34 cellular contexts compared by ENCODE assay signal in genomic region chr10:68804692-68805091, GRCh38. TPM values are rescaled to one million over a fixed set of nuclear protein-coding genes. Genes with fewer than 3 reads are reported as not detected.
"Had no signal": no experiment of that assay in that cellular context is flagged by ENCODE, and none has a peak within 500 bp of the region (broad histone marks: within the 10 kb centered on the region; RNA-seq: fewer than 3 reads in every experiment).

No MANE protein-coding gene starts in this region.

- H3K36me3 ChIP-seq: adrenal gland, ascending aorta, brain microvascular endothelial cell, breast epithelium, cardiac muscle cell had no signal

- H3K4me3 ChIP-seq: adrenal gland, ascending aorta, body of pancreas, breast epithelium, cardiac muscle cell had no signal

- H3K9me3 ChIP-seq: adrenal gland, ascending aorta, body of pancreas, breast epithelium had no signal

- H3K27ac ChIP-seq: adrenal gland, ascending aorta, body of pancreas, brain microvascular endothelial cell, breast epithelium, cardiac muscle cell had no signal

- H3K4me1 ChIP-seq: adrenal gland, ascending aorta, body of pancreas, breast epithelium had no signal

- DNase-seq: activated effector memory CD4-positive, alpha-beta T cell treated with anti-CD3 and anti-CD28 coated beads, Interleukin-2, amount 50 U/mL, for 16 hours; activated effector memory CD4-positive, alpha-beta T cell treated with Interleukin-2 at 50 U/mL for 16 hours; activated gamma-delta T cell; activated gamma-delta T cell treated with Interleukin-2 at 50 U/mL for 16 hours; activated naive CD4-positive, alpha-beta T cell; activated naive CD4-positive, alpha-beta T cell treated with anti-CD3 and anti-CD28 coated beads for 36 hours; activated naive CD4-positive, alpha-beta T cell treated with anti-CD3 and anti-CD28 coated beads, Interleukin-2, amount 10 ng/mL, durations not matched to agents 7 days and 5 days; activated naive CD4-positive, alpha-beta T cell treated with anti-CD3 and anti-CD28 coated beads, Interleukin-2, amount 50 U/mL, for 16 hours; activated naive CD4-positive, alpha-beta T cell treated with Interleukin-2 at 50 U/mL for 16 hours; activated naive CD8-positive, alpha-beta T cell treated with anti-CD3 and anti-CD28 coated beads for 36 hours; activated naive CD8-positive, alpha-beta T cell treated with anti-CD3 and anti-CD28 coated beads, Interleukin-2, amount 10 ng/mL, durations not matched to agents 7 days and 5 days; activated naive CD8-positive, alpha-beta T cell treated with anti-CD3 and anti-CD28 coated beads, Interleukin-2, amount 50 U/mL, for 24 hours; activated T-cell treated with anti-CD3 and anti-CD28 coated beads, Interleukin-2, amount 50 U/mL, for 1 hour; activated T-cell treated with anti-CD3 and anti-CD28 coated beads, Interleukin-2, amount 50 U/mL, for 24 hours; activated T-cell treated with anti-CD3 and anti-CD28 coated beads, Interleukin-2, amount 50 U/mL, for 4 hours; activated T-cell treated with anti-CD3 and anti-CD28 coated beads, Interleukin-2, amount 50 U/mL, for 48 hours; activated T-cell treated with anti-CD3 and anti-CD28 coated beads, Interleukin-2, amount 50 U/mL, for 72 hours; amniotic stem cell; amygdala; anterior cingulate cortex; aorta; body of pancreas; brain microvascular endothelial cell; caudate nucleus; central memory CD4-positive, alpha-beta T cell; cerebellar nuclear complex had no signal

- FAIRE-seq: astrocyte, bronchial epithelial cell had no signal

- ATAC-seq: activated naive CD4-positive, alpha-beta T cell treated with anti-CD3 and anti-CD28 coated beads, Interleukin-2, amount 50 U/mL, for 72 hours; activated naive CD8-positive, alpha-beta T cell treated with anti-CD3 and anti-CD28 coated beads, Interleukin-2, amount 50 U/mL, for 24 hours; activated T-cell treated with anti-CD3 and anti-CD28 coated beads, Interleukin-2, amount 50 U/mL, for 4 hours; activated T-cell treated with anti-CD3 and anti-CD28 coated beads, Interleukin-2, amount 50 U/mL, for 72 hours; activated T-helper 17 cell treated with anti-CD3 and anti-CD28 coated beads, Interleukin-2, amount 50 U/mL, for 72 hours; body of pancreas had no signal

- H3K27me3 ChIP-seq: adrenal gland, ascending aorta, body of pancreas, brain microvascular endothelial cell, breast epithelium, cardiac muscle cell had no signal

RNA-seq across cellular contexts. Expression of gene STOX1, which starts 22.6 kb away (rescaled TPM):
- polyA plus RNA-seq: aorta had no signal
